In genomic region chr2:68185541-68186164, GRCh38 we compare ENCODE assay signal across 8 cellular contexts. TPM values are rescaled to one million over a fixed set of nuclear protein-coding genes. Genes with fewer than 3 reads are reported as not detected.
A peak's percentile ranks its signal among the peaks of the same experiment; 100 is the strongest.
DNase-seq lines count a peak whose midpoint lies in the region; ATAC-seq and TF ChIP-seq lines count a peak whose summit lies in the region.

No MANE protein-coding gene starts in this region.

- ATAC-seq in WTC11 = peak; percentile 83
- ATAC-seq in naive thymus-derived CD4-positive, alpha-beta T cell = peak; percentile 87

- DNase-seq in NCI-H2081 (lab: John Stamatoyannopoulos, UW) (peak; percentile 3 to 31), NCI-H2081 treated with DMSO at 0.1 percent for 48 hours (lab: John Stamatoyannopoulos, UW) (no peak), WTC11 (ENCODE audit: low spot score) (peak; percentile 74), dermis blood vessel endothelial cell (peak; percentile 60), nucleus accumbens (lab: John Stamatoyannopoulos, UW) (no peak), C1 segment of cervical spinal cord (lab: John Stamatoyannopoulos, UW) (no peak)
- peak; percentile 28 to 55 (median 47) for DNase-seq in naive thymus-derived CD4-positive, alpha-beta T cell

- no peak overlapping the region for H3K4me3 ChIP-seq in naive thymus-derived CD4-positive, alpha-beta T cell (ENCODE audit: low read length)

- peaks cover 0 to 29% (median 0%) of the 10 kb centered on the region in 3 experiments for H3K36me3 ChIP-seq in naive thymus-derived CD4-positive, alpha-beta T cell (ENCODE audit: control insufficient read depth in 2 of 3, insufficient read depth in 3 of 3, low read length in 3 of 3)

- no peak overlapping the region for H3K27ac ChIP-seq in naive thymus-derived CD4-positive, alpha-beta T cell (ENCODE audit: low read depth, low read length)

- peaks cover 24% of the 10 kb centered on the region for H3K36me3 Mint-ChIP-seq in WTC11
- peaks cover 0 to 39% (median 22%) of the 10 kb centered on the region in 5 donors for H3K36me3 Mint-ChIP-seq in naive thymus-derived CD4-positive, alpha-beta T cell

- H3K4me3 Mint-ChIP-seq in WTC11 = no peak overlapping the region
- H3K4me3 Mint-ChIP-seq in naive thymus-derived CD4-positive, alpha-beta T cell = no peak overlapping the region

- intact Hi-C loops in naive thymus-derived CD4-positive, alpha-beta T cell (cut with micrococcal nuclease) = loop anchor here (1.0 kb wide), 2 partner anchors 8 to 63 kb away; no protein-coding TSS in a partner anchor

- POLR2A ChIA-PET in WTC11 (lab: Charles Lee) = no interaction called here
- POLR2A ChIA-PET in naive thymus-derived CD4-positive, alpha-beta T cell (lab: Charles Lee) = interaction anchor here (0.7 kb wide), 1 partner anchor 70 kb away, joined by 3 read pairs; no protein-coding TSS in a partner anchor

- H3K27me3 Mint-ChIP-seq in WTC11 (ENCODE audit: low read depth) = no peaks in the 10 kb centered on the region
- no peaks in the 10 kb centered on the region for H3K27me3 Mint-ChIP-seq in naive thymus-derived CD4-positive, alpha-beta T cell

- no peak overlapping the region for H3K27ac Mint-ChIP-seq in WTC11
- peak overlapping the region in 7 of 9 donors; percentile 51 to 87 (median 73) for H3K27ac Mint-ChIP-seq in naive thymus-derived CD4-positive, alpha-beta T cell

- H3K9me3 ChIP-seq in naive thymus-derived CD4-positive, alpha-beta T cell (ENCODE audit: control insufficient read depth in 2 of 3, low read length in 3 of 3) = no peaks in the 10 kb centered on the region

- H3K4me1 Mint-ChIP-seq in WTC11 = peaks cover 5% of the 10 kb centered on the region
- peaks cover 22 to 66% (median 58%) of the 10 kb centered on the region in 7 donors for H3K4me1 Mint-ChIP-seq in naive thymus-derived CD4-positive, alpha-beta T cell

- no peaks in the 10 kb centered on the region for H3K4me1 ChIP-seq in naive thymus-derived CD4-positive, alpha-beta T cell (ENCODE audit: control insufficient read depth in 2 of 2, insufficient read depth in 2 of 2, low read length in 2 of 2)

- CTCF ChIA-PET in WTC11 (lab: Charles Lee) = interaction anchor here (0.6 to 1.7 kb wide), 4 partner anchors 10 to 119 kb away, joined by 3 to 5 read pairs (median 4); no protein-coding TSS in a partner anchor
- CTCF ChIA-PET in naive thymus-derived CD4-positive, alpha-beta T cell (lab: Charles Lee) = interaction anchor here (0.6 to 1.2 kb wide), 4 partner anchors 14 to 98 kb away, joined by 3 to 6 read pairs (median 3); no protein-coding TSS in a partner anchor

- peak; percentile 48 for TF ChIP-seq CTCF in LNCAP (IDR thresholded peaks at IDR 0.05)
- peak; percentile 83 for TF ChIP-seq CTCF in WTC11 (IDR thresholded peaks at IDR 0.05)

- H3K27me3 ChIP-seq in naive thymus-derived CD4-positive, alpha-beta T cell (ENCODE audit: control insufficient read depth in 2 of 2, insufficient read depth in 2 of 2, low read length in 2 of 2) = no peaks in the 10 kb centered on the region

- no peaks in the 10 kb centered on the region for H3K9me3 Mint-ChIP-seq in WTC11
- peaks cover 0 to 2% (median 0%) of the 10 kb centered on the region in 11 donors for H3K9me3 Mint-ChIP-seq in naive thymus-derived CD4-positive, alpha-beta T cell

TF ChIP-seq in WTC11, 78 proteins besides CTCF, POLR2A, EP300 and RAD21:
- TF ChIP-seq NR1H2 (CRISPR knock-in tag; IDR thresholded peaks at IDR 0.05) (no peak), HMGA2 (CRISPR knock-in tag; IDR thresholded peaks at IDR 0.05) (0 out of 2 replicates have a peak, but pooled peaks have one; percentile 0)
TF ChIP-seq in WTC11: peak in this region for 1.

RNA-seq across cellular contexts. Expression of gene PNO1, which starts 28.0 kb away (rescaled TPM):
- total RNA-seq in WTC11 (2021) = 23.2 to 25.5 TPM (median 24.0 TPM) in 3 replicates
- total RNA-seq in dermis blood vessel endothelial cell = 12.4 and 17.5 TPM in 2 replicates
- 10 to 100 TPM; 11.0 to 31.0 (median 12.8) TPM for total RNA-seq in naive thymus-derived CD4-positive, alpha-beta T cell
- polyA plus RNA-seq in naive thymus-derived CD4-positive, alpha-beta T cell = 10 to 100 TPM; 19.2 to 22.5 TPM

Comparison
In these comparisons a context has a peak if more than half of its experiments do, and no peak if none do; other contexts are left out.
1. DNase-seq: peak in NCI-H2081 (2 of 2), WTC11 (single experiment), dermis blood vessel endothelial cell (single experiment) and naive thymus-derived CD4-positive, alpha-beta T cell (9 of 9); none in NCI-H2081 treated with DMSO at 0.1 percent for 48 hours (single experiment), nucleus accumbens (0 of 56) and C1 segment of cervical spinal cord (0 of 14).